In genomic region chr10:100829103-100829870, GRCh38 we compare ENCODE assay signal across 8 cellular contexts.
DNase-seq lines count a peak whose midpoint lies in the region; ATAC-seq and TF ChIP-seq lines count a peak whose summit lies in the region.

No MANE protein-coding gene starts in this region.

- H3K27ac ChIP-seq in SK-N-MC: no peak overlapping the region
- no peak overlapping the region for H3K27ac ChIP-seq in heart right ventricle

- no peak for ATAC-seq in heart right ventricle

- DNase-seq in GM03348 (ENCODE audit: low spot score) (peak; percentile 54), SK-N-MC (ENCODE audit: low read depth, low spot score) (no peak), heart right ventricle (no peak), G401 (ENCODE audit: low spot score) (no peak), epidermal melanocyte (ENCODE audit: insufficient read length, low spot score) (no peak), retina (no peak)
- DNase-seq in activated effector memory CD4-positive, alpha-beta T cell treated with Interleukin-2 at 50 U/mL for 16 hours: no peak

- H3K4me1 ChIP-seq in heart right ventricle: peaks cover 14 to 43% (median 31%) of the 10 kb centered on the region in 9 donors
- peaks cover 15% of the 10 kb centered on the region for H3K4me1 ChIP-seq in skeletal muscle satellite cell (ENCODE audit: control insufficient read depth, insufficient read depth, low read length)

- peak overlapping the region; percentile 36 for H3K4me3 ChIP-seq in SK-N-MC
- peak overlapping the region in 9 of 10 donors; percentile 14 to 46 (median 42) for H3K4me3 ChIP-seq in heart right ventricle
- H3K4me3 ChIP-seq in skeletal muscle satellite cell (ENCODE audit: low read length): peak overlapping the region; percentile 58

- peaks cover 40 to 100% (median 96%) of the 10 kb centered on the region in 7 donors for H3K27me3 ChIP-seq in heart right ventricle
- H3K27me3 ChIP-seq in skeletal muscle satellite cell (ENCODE audit: control insufficient read depth, insufficient read depth, low read length): peaks cover 94% of the 10 kb centered on the region

- H3K9me3 ChIP-seq in SK-N-MC (ENCODE audit: low read depth, low read length) (no peaks in the 10 kb centered on the region), heart right ventricle (no peaks in the 10 kb centered on the region), skeletal muscle satellite cell (replicated peaks; ENCODE audit: low read length) (no peaks in the 10 kb centered on the region)

- H3K36me3 ChIP-seq in SK-N-MC (ENCODE audit: insufficient read depth, low read length) (no peaks in the 10 kb centered on the region), heart right ventricle (no peaks in the 10 kb centered on the region), skeletal muscle satellite cell (ENCODE audit: insufficient read depth, low read length) (no peaks in the 10 kb centered on the region)

- no peak overlapping the region for H3K9ac ChIP-seq in SK-N-MC (ENCODE audit: insufficient read length)
- no peak overlapping the region for H3K9ac ChIP-seq in skeletal muscle satellite cell (ENCODE audit: low read depth, low read length)

- peak overlapping the region; percentile 73 for H3K4me2 ChIP-seq in skeletal muscle satellite cell (ENCODE audit: low read length)

- 4 to 5% methylated on average over 58 of the region's 58 CpGs for WGBS in heart right ventricle, 2 donors

- peak in 1 of 9 donors; percentile 8 for TF ChIP-seq CTCF in heart right ventricle (IDR thresholded peaks at IDR 0.05)

- in situ Hi-C loops in G401 (cut with HindIII; ENCODE audit: low sequenced_read_pairs): no loop called here

- intact Hi-C loops in heart right ventricle (cut with DNase I): no loop called here
